In genomic region chr1:11893907-11894251, GRCh38 we compare ENCODE assay signal across 9 cellular contexts. TPM values are rescaled to one million over a fixed set of nuclear protein-coding genes. Genes with fewer than 3 reads are reported as not detected.
DNase-seq lines count a peak whose midpoint lies in the region; ATAC-seq and TF ChIP-seq lines count a peak whose summit lies in the region.
"Had no signal": no experiment of that assay in that cellular context is flagged by ENCODE, and none has a peak within 500 bp of the region (broad histone marks: within the 10 kb centered on the region; RNA-seq: fewer than 3 reads in every experiment).

No MANE protein-coding gene starts in this region.

- CTCF ChIA-PET in activated CD4-positive, alpha-beta memory T cell treated with anti-CD3 and anti-CD28 coated beads, Interleukin-2, amount 10 ng/mL, durations not matched to agents 7 days and 5 days (lab: Charles Lee): interaction anchor here (3.7 kb wide), 1 partner anchor 54 kb away, joined by 20 read pairs; no protein-coding TSS in a partner anchor

- no peaks in the 10 kb centered on the region for H3K9me3 Mint-ChIP-seq in activated CD4-positive, alpha-beta memory T cell treated with anti-CD3 and anti-CD28 coated beads, Interleukin-2, amount 10 ng/mL, durations not matched to agents 7 days and 5 days
- no peaks in the 10 kb centered on the region for H3K9me3 Mint-ChIP-seq in effector memory CD8-positive, alpha-beta T cell
- H3K9me3 Mint-ChIP-seq in stimulated activated effector memory CD8-positive, alpha-beta T cell treated with anti-CD3 and anti-CD28 coated beads, Interleukin-12 subunit alpha, Interleukin-12 subunit beta, amount 100 ng/mL, for 72 hours: no peaks in the 10 kb centered on the region

- H3K36me3 Mint-ChIP-seq in activated CD4-positive, alpha-beta memory T cell treated with anti-CD3 and anti-CD28 coated beads, Interleukin-2, amount 10 ng/mL, durations not matched to agents 7 days and 5 days (ENCODE audit: low read depth): no peaks in the 10 kb centered on the region
- no peaks in the 10 kb centered on the region for H3K36me3 Mint-ChIP-seq in effector memory CD8-positive, alpha-beta T cell (ENCODE audit: insufficient read depth)
- no peaks in the 10 kb centered on the region for H3K36me3 Mint-ChIP-seq in stimulated activated effector memory CD8-positive, alpha-beta T cell treated with anti-CD3 and anti-CD28 coated beads, Interleukin-12 subunit alpha, Interleukin-12 subunit beta, amount 100 ng/mL, for 72 hours

- H3K27me3 Mint-ChIP-seq in activated CD4-positive, alpha-beta memory T cell treated with anti-CD3 and anti-CD28 coated beads, Interleukin-2, amount 10 ng/mL, durations not matched to agents 7 days and 5 days: peaks cover 37% of the 10 kb centered on the region
- peaks cover 33 to 81% of the 10 kb centered on the region in 2 donors for H3K27me3 Mint-ChIP-seq in effector memory CD8-positive, alpha-beta T cell

- H3K4me1 Mint-ChIP-seq in activated CD4-positive, alpha-beta memory T cell treated with anti-CD3 and anti-CD28 coated beads, Interleukin-2, amount 10 ng/mL, durations not matched to agents 7 days and 5 days: no peaks in the 10 kb centered on the region
- peaks cover 0 to 4% of the 10 kb centered on the region in 2 donors for H3K4me1 Mint-ChIP-seq in effector memory CD8-positive, alpha-beta T cell (ENCODE audit: low read depth in 2 of 2)
- peaks cover 6% of the 10 kb centered on the region for H3K4me1 Mint-ChIP-seq in stimulated activated effector memory CD8-positive, alpha-beta T cell treated with anti-CD3 and anti-CD28 coated beads, Interleukin-12 subunit alpha, Interleukin-12 subunit beta, amount 100 ng/mL, for 72 hours

- TF ChIP-seq CTCF in GM20000 (IDR thresholded peaks at IDR 0.05; ENCODE audit: extremely low read depth, missing control alignments): peak; percentile 98

- H3K27ac Mint-ChIP-seq in activated CD4-positive, alpha-beta memory T cell treated with anti-CD3 and anti-CD28 coated beads, Interleukin-2, amount 10 ng/mL, durations not matched to agents 7 days and 5 days: no peak overlapping the region
- H3K27ac Mint-ChIP-seq in effector memory CD8-positive, alpha-beta T cell: no peak overlapping the region
- H3K27ac Mint-ChIP-seq in stimulated activated effector memory CD8-positive, alpha-beta T cell treated with anti-CD3 and anti-CD28 coated beads, Interleukin-12 subunit alpha, Interleukin-12 subunit beta, amount 100 ng/mL, for 72 hours: no peak overlapping the region

- no peak overlapping the region for H3K4me3 Mint-ChIP-seq in activated CD4-positive, alpha-beta memory T cell treated with anti-CD3 and anti-CD28 coated beads, Interleukin-2, amount 10 ng/mL, durations not matched to agents 7 days and 5 days
- no peak overlapping the region for H3K4me3 Mint-ChIP-seq in effector memory CD8-positive, alpha-beta T cell
- H3K4me3 Mint-ChIP-seq in stimulated activated effector memory CD8-positive, alpha-beta T cell treated with anti-CD3 and anti-CD28 coated beads, Interleukin-12 subunit alpha, Interleukin-12 subunit beta, amount 100 ng/mL, for 72 hours: no peak overlapping the region

- POLR2A ChIA-PET in activated CD4-positive, alpha-beta memory T cell treated with anti-CD3 and anti-CD28 coated beads, Interleukin-2, amount 10 ng/mL, durations not matched to agents 7 days and 5 days (lab: Charles Lee): interaction anchor here (3.0 kb wide), 1 partner anchor 14 kb away, joined by 16 read pairs; no protein-coding TSS in a partner anchor

- DNase-seq in AG08395 (ENCODE audit: low spot score): peak; percentile 71
- peak; percentile 89 for DNase-seq in GM20000 (ENCODE audit: low spot score)
- DNase-seq in NCI-H2196 treated with DMSO at 0.1 percent for 48 hours (lab: John Stamatoyannopoulos, UW; ENCODE audit: unreplicated experiment): peak; percentile 43
- peak; percentile 74 for DNase-seq in activated CD4-positive, alpha-beta memory T cell treated with anti-CD3 and anti-CD28 coated beads, Interleukin-2, amount 10 ng/mL, durations not matched to agents 7 days and 5 days
- peak; percentile 65 to 67 (median 66) for DNase-seq in effector memory CD8-positive, alpha-beta T cell
- peak; percentile 34 for DNase-seq in myocyte (ENCODE audit: low read depth)
- DNase-seq in stimulated activated effector memory CD8-positive, alpha-beta T cell treated with anti-CD3 and anti-CD28 coated beads, Interleukin-12 subunit alpha, Interleukin-12 subunit beta, amount 100 ng/mL, for 72 hours (ENCODE audit: low spot score in 2 of 2): peak; percentile 71 to 84

- peak; percentile 86 for ATAC-seq in effector memory CD8-positive, alpha-beta T cell (replicated peaks)
- ATAC-seq in stimulated activated effector memory CD8-positive, alpha-beta T cell treated with anti-CD3 and anti-CD28 coated beads, Interleukin-12 subunit alpha, Interleukin-12 subunit beta, amount 100 ng/mL, for 72 hours: peak; percentile 83
- ATAC-seq in GM18868 (IDR thresholded peaks at IDR 0.05; ENCODE audit: unreplicated experiment): no peak

RNA-seq across cellular contexts. Expression of gene KIAA2013, which starts 32.3 kb away (rescaled TPM):
- 10 to 100 TPM; 41.5 to 41.9 TPM for total RNA-seq in activated CD4-positive, alpha-beta memory T cell treated with anti-CD3 and anti-CD28 coated beads, Interleukin-2, amount 10 ng/mL, durations not matched to agents 7 days and 5 days
- total RNA-seq in myocyte: 102 and 105 TPM in 2 replicates
- 59.3 TPM for polyA plus RNA-seq in myocyte (2012)

RNA-seq across cellular contexts. Expression of gene NPPB, which starts 35.1 kb away (rescaled TPM):
- not detected for total RNA-seq in activated CD4-positive, alpha-beta memory T cell treated with anti-CD3 and anti-CD28 coated beads, Interleukin-2, amount 10 ng/mL, durations not matched to agents 7 days and 5 days
- not detected in 2 replicates for total RNA-seq in myocyte
- polyA plus RNA-seq in myocyte (2012): not detected
- total RNA-seq: mononuclear cell had no signal

RNA-seq across cellular contexts. Expression of gene PLOD1, which starts 40.6 kb away (rescaled TPM):
- 10 to 100 TPM; 15.7 to 16.5 TPM for total RNA-seq in activated CD4-positive, alpha-beta memory T cell treated with anti-CD3 and anti-CD28 coated beads, Interleukin-2, amount 10 ng/mL, durations not matched to agents 7 days and 5 days
- 144 and 152 TPM in 2 replicates for total RNA-seq in myocyte
- polyA plus RNA-seq in myocyte (2012): 299 TPM

RNA-seq across cellular contexts. Expression of gene NPPA, which starts 46.3 kb away (rescaled TPM):
- not detected for total RNA-seq in activated CD4-positive, alpha-beta memory T cell treated with anti-CD3 and anti-CD28 coated beads, Interleukin-2, amount 10 ng/mL, durations not matched to agents 7 days and 5 days
- 0.47 and 1.3 TPM in 2 replicates for total RNA-seq in myocyte
- 1.6 TPM for polyA plus RNA-seq in myocyte (2012)
- total RNA-seq: mononuclear cell had no signal

Comparison
In these comparisons a context has a peak if more than half of its experiments do, and no peak if none do; other contexts are left out.
1. DNase-seq: peak in every context shown above with its lines; median percentile 89 in GM20000; 78 in stimulated activated effector memory CD8-positive, alpha-beta T cell treated with anti-CD3 and anti-CD28 coated beads, Interleukin-12 subunit alpha, Interleukin-12 subunit beta, amount 100 ng/mL, for 72 hours; 74 in activated CD4-positive, alpha-beta memory T cell treated with anti-CD3 and anti-CD28 coated beads, Interleukin-2, amount 10 ng/mL, durations not matched to agents 7 days and 5 days; 71 in AG08395; 66 in effector memory CD8-positive, alpha-beta T cell; 43 in NCI-H2196 treated with DMSO at 0.1 percent for 48 hours; 34 in myocyte.